ENCODE assay signal across 24 cellular contexts in genomic region chr2:158187908-158188307, GRCh38.
"Had no signal": no experiment of that assay in that cellular context is flagged by ENCODE, and none has a peak within 500 bp of the region (broad histone marks: within the 10 kb centered on the region; RNA-seq: fewer than 3 reads in every experiment).

No MANE protein-coding gene starts in this region.

- H3K36me3 ChIP-seq: breast epithelium, heart left ventricle, left ventricle myocardium inferior, pancreas, prostate gland, spleen, tibial nerve had no signal

- H3K27me3 ChIP-seq: breast epithelium, heart left ventricle, pancreas, spleen, tibial nerve had no signal

- ATAC-seq: activated CD4-positive, alpha-beta T cell treated with anti-CD3 and anti-CD28 coated beads for 36 hours; activated CD8-positive, alpha-beta memory T cell treated with anti-CD3 and anti-CD28 coated beads, Interleukin-2, amount 10 ng/mL, durations not matched to agents 7 days and 5 days; activated CD8-positive, alpha-beta T cell treated with anti-CD3 and anti-CD28 coated beads, Interleukin-2, amount 10 ng/mL, durations not matched to agents 7 days and 5 days; activated naive CD8-positive, alpha-beta T cell treated with anti-CD3 and anti-CD28 coated beads, Interleukin-2, amount 50 U/mL, for 24 hours; esophagus mucosa; foreskin keratinocyte; heart left ventricle; pancreas had no signal

- H3K4me1 ChIP-seq: foreskin keratinocyte, prostate gland had no signal

- DNase-seq: activated B cell treated with CpG ODN at 0.5 μM for 24 hours; activated CD4-positive, alpha-beta T cell treated with anti-CD3 and anti-CD28 coated beads for 36 hours; activated CD8-positive, alpha-beta memory T cell treated with anti-CD3 and anti-CD28 coated beads, Interleukin-2, amount 10 ng/mL, durations not matched to agents 7 days and 5 days; activated CD8-positive, alpha-beta T cell treated with anti-CD3 and anti-CD28 coated beads, Interleukin-2, amount 10 ng/mL, durations not matched to agents 7 days and 5 days; activated naive CD8-positive, alpha-beta T cell treated with anti-CD3 and anti-CD28 coated beads, Interleukin-2, amount 50 U/mL, for 24 hours; activated T-cell treated with anti-CD3 and anti-CD28 coated beads, Interleukin-2, amount 50 U/mL, for 48 hours; central memory CD4-positive, alpha-beta T cell; endodermal cell; foreskin keratinocyte; heart left ventricle; kidney glomerular epithelial cell; left ventricle myocardium inferior; mammary epithelial cell; naive B cell; nucleus accumbens; pancreas; retina; spleen; stimulated activated naive CD4-positive, alpha-beta T cell; T-helper 2 cell had no signal

- H3K9me3 ChIP-seq: breast epithelium, heart left ventricle, left ventricle myocardium inferior, pancreas, prostate gland, spleen, tibial nerve had no signal

- H3K4me3 ChIP-seq: breast epithelium, heart left ventricle, left ventricle myocardium inferior, pancreas, prostate gland, spleen, tibial nerve had no signal

- H3K27ac ChIP-seq: breast epithelium, foreskin keratinocyte, heart left ventricle, left ventricle myocardium inferior, pancreas, prostate gland, spleen, tibial nerve had no signal

- FAIRE-seq: pancreas had no signal
